ENCODE assay signal across 22 cellular contexts in the genomic region with DNA sequence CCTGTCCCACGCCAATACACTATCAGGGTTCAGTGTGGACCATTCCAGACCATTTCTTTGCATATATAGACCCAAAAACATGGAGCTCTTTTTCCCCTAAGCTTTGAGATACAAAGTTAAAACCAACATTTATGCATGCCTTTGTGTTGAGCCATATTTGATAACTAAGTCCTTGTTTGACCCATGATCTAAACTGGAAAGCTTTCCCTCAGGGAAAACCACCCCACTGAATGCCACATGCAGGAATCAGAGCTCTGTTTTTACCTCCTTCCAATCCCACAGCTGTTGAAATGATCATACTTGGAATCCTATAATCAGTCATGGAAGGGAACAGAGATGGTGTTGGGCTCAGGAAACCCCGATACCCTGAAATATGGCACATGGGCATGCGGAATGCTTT. TPM values are rescaled to one million over a fixed set of nuclear protein-coding genes. Genes with fewer than 3 reads are reported as not detected.
A peak's percentile ranks its signal among the peaks of the same experiment; 100 is the strongest.
DNase-seq lines count a peak whose midpoint lies in the region; ATAC-seq and TF ChIP-seq lines count a peak whose summit lies in the region.
"Had no signal": no experiment of that assay in that cellular context is flagged by ENCODE, and none has a peak within 500 bp of the region (broad histone marks: within the 10 kb centered on the region; RNA-seq: fewer than 3 reads in every experiment).

No MANE protein-coding gene starts in this region.

- H3K9me3 Mint-ChIP-seq in activated naive CD8-positive, alpha-beta T cell treated with anti-CD3 and anti-CD28 coated beads, Interleukin-2, amount 10 ng/mL, durations not matched to agents 7 days and 5 days = no peaks in the 10 kb centered on the region
- no peaks in the 10 kb centered on the region for H3K9me3 Mint-ChIP-seq in activated naive CD8-positive, alpha-beta T cell treated with anti-CD3 and anti-CD28 coated beads, Interleukin-2, amount 50 U/mL, for 24 hours
- H3K9me3 Mint-ChIP-seq: brain; stimulated activated memory B cell treated with anti-CD40 and anti-IgM and Interleukin-4, amounts not matched to agents 10 μg/mL and 1 μg/mL and 100 μg/mL, for 72 hours; T-helper 2 cell treated with Interferon-gamma antibody and Interleukin-4, amounts not matched to agents 5 μg/mL and 100 μg/mL, for 36 hours had no signal

- peak overlapping the region; percentile 2 for H3K4me3 ChIP-seq in adipocyte (ENCODE audit: low read length)
- no peak overlapping the region for H3K4me3 ChIP-seq in fibroblast of villous mesenchyme (ENCODE audit: low read depth, low read length)
- no peak overlapping the region for H3K4me3 ChIP-seq in smooth muscle cell
- H3K4me3 ChIP-seq: spleen, upper lobe of right lung had no signal

- no peaks in the 10 kb centered on the region for H3K36me3 Mint-ChIP-seq in activated naive CD8-positive, alpha-beta T cell treated with anti-CD3 and anti-CD28 coated beads, Interleukin-2, amount 10 ng/mL, durations not matched to agents 7 days and 5 days
- H3K36me3 Mint-ChIP-seq in activated naive CD8-positive, alpha-beta T cell treated with anti-CD3 and anti-CD28 coated beads, Interleukin-2, amount 50 U/mL, for 24 hours (ENCODE audit: low read depth) = no peaks in the 10 kb centered on the region
- H3K36me3 Mint-ChIP-seq: brain; CD14-positive monocyte; stimulated activated memory B cell treated with anti-CD40 and anti-IgM and Interleukin-4, amounts not matched to agents 10 μg/mL and 1 μg/mL and 100 μg/mL, for 72 hours had no signal

- no peaks in the 10 kb centered on the region for H4K20me1 ChIP-seq in smooth muscle cell (ENCODE audit: low read depth)

- TF ChIP-seq CTCF in fibroblast of villous mesenchyme (IDR thresholded peaks at IDR 0.05; ENCODE audit: insufficient read depth, low read depth, low read length) = no peak
- TF ChIP-seq CTCF in smooth muscle cell (IDR thresholded peaks at IDR 0.05; ENCODE audit: borderline replicate concordance, insufficient read depth, poor library complexity, severe bottlenecking) = no peak

- H3K4me3 Mint-ChIP-seq in activated naive CD8-positive, alpha-beta T cell treated with anti-CD3 and anti-CD28 coated beads, Interleukin-2, amount 10 ng/mL, durations not matched to agents 7 days and 5 days = no peak overlapping the region
- H3K4me3 Mint-ChIP-seq in activated naive CD8-positive, alpha-beta T cell treated with anti-CD3 and anti-CD28 coated beads, Interleukin-2, amount 50 U/mL, for 24 hours = no peak overlapping the region
- H3K4me3 Mint-ChIP-seq: brain; CD14-positive monocyte; stimulated activated memory B cell treated with anti-CD40 and anti-IgM and Interleukin-4, amounts not matched to agents 10 μg/mL and 1 μg/mL and 100 μg/mL, for 72 hours; T-helper 2 cell treated with Interferon-gamma antibody and Interleukin-4, amounts not matched to agents 5 μg/mL and 100 μg/mL, for 36 hours had no signal

- H3K27me3 ChIP-seq in adipocyte (replicated peaks; ENCODE audit: control insufficient read depth, insufficient read depth, low read length) = no peaks in the 10 kb centered on the region
- H3K27me3 ChIP-seq in smooth muscle cell (ENCODE audit: low read depth) = no peaks in the 10 kb centered on the region
- H3K27me3 ChIP-seq: upper lobe of right lung had no signal

- H3K9ac ChIP-seq in adipocyte (ENCODE audit: low read length) (no peak overlapping the region), smooth muscle cell (ENCODE audit: low read depth) (no peak overlapping the region)

- H3K79me2 ChIP-seq in smooth muscle cell (ENCODE audit: low read depth) = no peaks in the 10 kb centered on the region

- POLR2A ChIA-PET in activated naive CD8-positive, alpha-beta T cell treated with anti-CD3 and anti-CD28 coated beads, Interleukin-2, amount 10 ng/mL, durations not matched to agents 7 days and 5 days (lab: Charles Lee) = no interaction called here

- H3K36me3 ChIP-seq in adipocyte (ENCODE audit: control insufficient read depth, insufficient read depth, low read length, severe bottlenecking) (no peaks in the 10 kb centered on the region), smooth muscle cell (ENCODE audit: low read depth) (no peaks in the 10 kb centered on the region)
- H3K36me3 ChIP-seq: spleen, upper lobe of right lung had no signal

- no peak overlapping the region for H2AFZ ChIP-seq in smooth muscle cell (ENCODE audit: low read depth)

- H3K27ac Mint-ChIP-seq in activated naive CD8-positive, alpha-beta T cell treated with anti-CD3 and anti-CD28 coated beads, Interleukin-2, amount 10 ng/mL, durations not matched to agents 7 days and 5 days = peak overlapping the region; percentile 17
- no peak overlapping the region for H3K27ac Mint-ChIP-seq in activated naive CD8-positive, alpha-beta T cell treated with anti-CD3 and anti-CD28 coated beads, Interleukin-2, amount 50 U/mL, for 24 hours
- H3K27ac Mint-ChIP-seq: CD14-positive monocyte; stimulated activated memory B cell treated with anti-CD40 and anti-IgM and Interleukin-4, amounts not matched to agents 10 μg/mL and 1 μg/mL and 100 μg/mL, for 72 hours; T-helper 2 cell treated with Interferon-gamma antibody and Interleukin-4, amounts not matched to agents 5 μg/mL and 100 μg/mL, for 36 hours had no signal

- peaks cover 8% of the 10 kb centered on the region for H3K27me3 Mint-ChIP-seq in activated naive CD8-positive, alpha-beta T cell treated with anti-CD3 and anti-CD28 coated beads, Interleukin-2, amount 10 ng/mL, durations not matched to agents 7 days and 5 days
- H3K27me3 Mint-ChIP-seq in activated naive CD8-positive, alpha-beta T cell treated with anti-CD3 and anti-CD28 coated beads, Interleukin-2, amount 50 U/mL, for 24 hours = no peaks in the 10 kb centered on the region

- peaks cover 4% of the 10 kb centered on the region for H3F3A ChIP-seq in smooth muscle cell (ENCODE audit: low read depth)

- 72% methylated on average over 3 of the region's 3 CpGs for WGBS in smooth muscle cell (ENCODE audit: low lambda C conversion rate)

- no peak for ATAC-seq in activated naive CD8-positive, alpha-beta T cell treated with anti-CD3 and anti-CD28 coated beads, Interleukin-2, amount 10 ng/mL, durations not matched to agents 7 days and 5 days (ENCODE audit: low read depth)
- no peak for ATAC-seq in activated naive CD8-positive, alpha-beta T cell treated with anti-CD3 and anti-CD28 coated beads, Interleukin-2, amount 50 U/mL, for 24 hours
- ATAC-seq in HG02678 (IDR thresholded peaks at IDR 0.05; ENCODE audit: unreplicated experiment) = no peak
- no peak for ATAC-seq in HG03354 (IDR thresholded peaks at IDR 0.05; ENCODE audit: poor library complexity, severe bottlenecking, unreplicated experiment)
- ATAC-seq: esophagus mucosa; stimulated activated memory B cell treated with anti-CD40 and anti-IgM and Interleukin-4, amounts not matched to agents 10 μg/mL and 1 μg/mL and 100 μg/mL, for 72 hours; upper lobe of right lung had no signal

- H3K4me2 ChIP-seq in smooth muscle cell = peak overlapping the region; percentile 6

- DNase-seq in activated naive CD8-positive, alpha-beta T cell treated with anti-CD3 and anti-CD28 coated beads, Interleukin-2, amount 10 ng/mL, durations not matched to agents 7 days and 5 days = no peak
- no peak for DNase-seq in activated naive CD8-positive, alpha-beta T cell treated with anti-CD3 and anti-CD28 coated beads, Interleukin-2, amount 50 U/mL, for 24 hours
- DNase-seq in adipocyte (ENCODE audit: low read depth) (no peak), fibroblast of villous mesenchyme (ENCODE audit: low read depth) (peak; percentile 82), smooth muscle cell (lab: John Stamatoyannopoulos, UW; ENCODE audit: unreplicated experiment) (no peak), hippocampal formation (lab: John Stamatoyannopoulos, UW) (no peak)
- DNase-seq: activated CD4-positive, CD25-positive, alpha-beta regulatory T cell treated with anti-CD3 and anti-CD28 coated beads, Interleukin-2, amount 50 U/mL, for 72 hours; DMS53; Karpas-422; NCI-H1417 treated with DMSO at 0.1 percent for 48 hours; NK-92 treated with Interleukin-12 subunit alpha and Interleukin-12 subunit beta, amount 100 ng/mL, for 24 hours; SHP77 treated with DMSO at 0.1 percent for 48 hours; spleen; upper lobe of right lung had no signal

- H3K9me3 ChIP-seq in adipocyte (ENCODE audit: control insufficient read depth, low read length) (no peaks in the 10 kb centered on the region), smooth muscle cell (replicated peaks; ENCODE audit: low read depth) (no peaks in the 10 kb centered on the region)
- H3K9me3 ChIP-seq: spleen, upper lobe of right lung had no signal

- H3K4me1 ChIP-seq in adipocyte (ENCODE audit: control insufficient read depth, insufficient read depth, low read length) (peaks cover 13% of the 10 kb centered on the region), smooth muscle cell (ENCODE audit: low read depth) (peaks cover 6% of the 10 kb centered on the region)
- H3K4me1 ChIP-seq: spleen, upper lobe of right lung had no signal

- no peaks in the 10 kb centered on the region for H3K4me1 Mint-ChIP-seq in activated naive CD8-positive, alpha-beta T cell treated with anti-CD3 and anti-CD28 coated beads, Interleukin-2, amount 10 ng/mL, durations not matched to agents 7 days and 5 days
- H3K4me1 Mint-ChIP-seq in activated naive CD8-positive, alpha-beta T cell treated with anti-CD3 and anti-CD28 coated beads, Interleukin-2, amount 50 U/mL, for 24 hours = no peaks in the 10 kb centered on the region
- H3K4me1 Mint-ChIP-seq: CD14-positive monocyte; stimulated activated memory B cell treated with anti-CD40 and anti-IgM and Interleukin-4, amounts not matched to agents 10 μg/mL and 1 μg/mL and 100 μg/mL, for 72 hours had no signal

- peak overlapping the region; percentile 1 for H3K27ac ChIP-seq in smooth muscle cell (ENCODE audit: low read depth)
- H3K27ac ChIP-seq: 22Rv1, spleen, upper lobe of right lung had no signal

RNA-seq across cellular contexts. Expression of a gene that starts 14.8 kb away (rescaled TPM):
- total RNA-seq in activated naive CD8-positive, alpha-beta T cell treated with anti-CD3 and anti-CD28 coated beads, Interleukin-2, amount 10 ng/mL, durations not matched to agents 7 days and 5 days = under 1 TPM; 0.50 to 0.88 TPM
- 0.86 and 1.9 TPM in 2 replicates for total RNA-seq in fibroblast of villous mesenchyme
- 1.7 TPM in 1 of 2 replicates, not detected in the other for total RNA-seq in smooth muscle cell
- 1.8 and 3.0 TPM in 2 replicates for polyA plus RNA-seq in smooth muscle cell
- polyA plus RNA-seq: CD14-positive monocyte had no signal
